ENCODE assay signal across 16 cellular contexts in the genomic region with DNA sequence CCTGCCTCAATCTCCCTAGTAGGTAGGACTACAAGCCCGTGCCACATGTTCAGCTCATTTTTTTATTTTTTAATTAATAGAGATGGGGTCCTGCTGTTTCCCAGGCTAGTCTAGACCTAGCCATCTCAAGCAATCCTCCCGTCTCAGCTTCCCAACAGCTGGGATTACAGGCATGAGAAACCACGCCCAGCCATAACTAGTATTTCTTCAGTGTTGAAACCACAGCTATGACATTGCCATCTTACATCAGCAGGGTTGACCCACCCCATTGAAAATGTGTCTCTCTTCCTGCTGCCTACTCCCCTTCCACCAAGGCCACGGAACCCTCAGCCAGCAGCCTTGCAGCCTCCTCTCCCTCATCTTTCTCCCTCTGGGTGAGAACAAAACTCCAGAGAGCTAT.
A peak's percentile ranks its signal among the peaks of the same experiment; 100 is the strongest.
DNase-seq lines count a peak whose midpoint lies in the region; ATAC-seq and TF ChIP-seq lines count a peak whose summit lies in the region.
"Had no signal": no experiment of that assay in that cellular context is flagged by ENCODE, and none has a peak within 500 bp of the region (broad histone marks: within the 10 kb centered on the region; RNA-seq: fewer than 3 reads in every experiment).

No MANE protein-coding gene starts in this region.

- H3K27ac Mint-ChIP-seq in T-helper 17 cell, result peak overlapping the region; percentile 63
- H3K27ac Mint-ChIP-seq in activated CD8-positive, alpha-beta memory T cell treated with anti-CD3 and anti-CD28 coated beads, Interleukin-2, amount 10 ng/mL, durations not matched to agents 7 days and 5 days, result no peak overlapping the region
- H3K27ac Mint-ChIP-seq: B cell, memory B cell had no signal

- peaks cover 4 to 9% of the 10 kb centered on the region in 2 donors for H3K36me3 ChIP-seq in thyroid gland
- H3K36me3 ChIP-seq in ascending aorta, result peaks cover 17 to 33% of the 10 kb centered on the region in 2 donors
- H3K36me3 ChIP-seq: pancreas had no signal

- H3K9me3 ChIP-seq in T-helper 17 cell (ENCODE audit: control insufficient read depth, low read length, poor library complexity, severe bottlenecking) (no peaks in the 10 kb centered on the region), thyroid gland (no peaks in the 10 kb centered on the region), ascending aorta (peaks cover 0 to 8% of the 10 kb centered on the region in 2 donors)
- H3K9me3 ChIP-seq: pancreas had no signal

- H3K27me3 Mint-ChIP-seq in T-helper 17 cell, result no peaks in the 10 kb centered on the region
- H3K27me3 Mint-ChIP-seq in activated CD8-positive, alpha-beta memory T cell treated with anti-CD3 and anti-CD28 coated beads, Interleukin-2, amount 10 ng/mL, durations not matched to agents 7 days and 5 days, result no peaks in the 10 kb centered on the region
- H3K27me3 Mint-ChIP-seq: activated CD4-positive, alpha-beta memory T cell treated with anti-CD3 and anti-CD28 coated beads for 36 hours; B cell; memory B cell had no signal

- H3K9me3 Mint-ChIP-seq in activated CD8-positive, alpha-beta memory T cell treated with anti-CD3 and anti-CD28 coated beads, Interleukin-2, amount 10 ng/mL, durations not matched to agents 7 days and 5 days (ENCODE audit: low read depth), result no peaks in the 10 kb centered on the region
- H3K9me3 Mint-ChIP-seq: activated CD4-positive, alpha-beta memory T cell treated with anti-CD3 and anti-CD28 coated beads for 36 hours; memory B cell; T-helper 2 cell treated with Interferon-gamma antibody and Interleukin-4, amounts not matched to agents 5 μg/mL and 100 μg/mL, for 36 hours had no signal

- H3K4me1 ChIP-seq in thyroid gland, result no peaks in the 10 kb centered on the region
- H3K4me1 ChIP-seq in ascending aorta, result no peaks in the 10 kb centered on the region
- H3K4me1 ChIP-seq: pancreas had no signal

- H3K27me3 ChIP-seq in thyroid gland, result no peaks in the 10 kb centered on the region
- no peaks in the 10 kb centered on the region for H3K27me3 ChIP-seq in ascending aorta
- H3K27me3 ChIP-seq: pancreas had no signal

- CTCF ChIA-PET in activated CD8-positive, alpha-beta memory T cell treated with anti-CD3 and anti-CD28 coated beads, Interleukin-2, amount 10 ng/mL, durations not matched to agents 7 days and 5 days (lab: Charles Lee), result no interaction called here

- no peak for TF ChIP-seq POLR2A in thyroid gland (IDR thresholded peaks at IDR 0.05)

- intact Hi-C loops in thyroid gland (cut with DNase I) (no loop called here), ascending aorta (cut with DNase I) (no loop called here)

- H3K4me3 ChIP-seq in fibroblast of pulmonary artery (replicated peaks; ENCODE audit: low read depth, low read length) (no peak overlapping the region), thyroid gland (replicated peaks in 1 of 3) (no peak overlapping the region), ascending aorta (no peak overlapping the region)
- H3K4me3 ChIP-seq: pancreas, PC-9 had no signal

- WGBS in thyroid gland, 2 donors, result 98 to 99% methylated on average over 4 of the region's 4 CpGs

- peaks cover 18% of the 10 kb centered on the region for H3K36me3 Mint-ChIP-seq in T-helper 17 cell (ENCODE audit: low read depth)
- peaks cover 46% of the 10 kb centered on the region for H3K36me3 Mint-ChIP-seq in activated CD8-positive, alpha-beta memory T cell treated with anti-CD3 and anti-CD28 coated beads, Interleukin-2, amount 10 ng/mL, durations not matched to agents 7 days and 5 days

- TF ChIP-seq CTCF in fibroblast of pulmonary artery (IDR thresholded peaks at IDR 0.05; ENCODE audit: low read length, missing control alignments) (no peak), thyroid gland (IDR thresholded peaks at IDR 0.05) (no peak), ascending aorta (IDR thresholded peaks at IDR 0.05) (no peak)

- DNase-seq in A172 (ENCODE audit: low spot score) (peak; percentile 67), GM04504 (ENCODE audit: low read depth) (peak; percentile 57), T-helper 17 cell (no peak), fibroblast of pulmonary artery (ENCODE audit: low read depth) (peak; percentile 43), thyroid gland (no peak), ascending aorta (ENCODE audit: low spot score in 2 of 2) (no peak)
- DNase-seq in activated CD8-positive, alpha-beta memory T cell treated with anti-CD3 and anti-CD28 coated beads, Interleukin-2, amount 10 ng/mL, durations not matched to agents 7 days and 5 days, result no peak
- DNase-seq: activated CD4-positive, alpha-beta memory T cell treated with anti-CD3 and anti-CD28 coated beads for 36 hours; effector CD4-positive, alpha-beta T cell; NCI-H2171 treated with DMSO at 0.1 percent for 48 hours; pancreas; PC-9 had no signal

- H3K27ac ChIP-seq in thyroid gland (no peak overlapping the region), ascending aorta (no peak overlapping the region)
- H3K27ac ChIP-seq: pancreas, PC-9 had no signal

- no peak overlapping the region for H3K4me3 Mint-ChIP-seq in T-helper 17 cell
- no peak overlapping the region for H3K4me3 Mint-ChIP-seq in activated CD8-positive, alpha-beta memory T cell treated with anti-CD3 and anti-CD28 coated beads, Interleukin-2, amount 10 ng/mL, durations not matched to agents 7 days and 5 days
- H3K4me3 Mint-ChIP-seq: activated CD4-positive, alpha-beta memory T cell treated with anti-CD3 and anti-CD28 coated beads for 36 hours; B cell; memory B cell; T-helper 2 cell treated with Interferon-gamma antibody and Interleukin-4, amounts not matched to agents 5 μg/mL and 100 μg/mL, for 36 hours had no signal

- ATAC-seq in T-helper 17 cell, result no peak
- no peak for ATAC-seq in activated CD8-positive, alpha-beta memory T cell treated with anti-CD3 and anti-CD28 coated beads, Interleukin-2, amount 10 ng/mL, durations not matched to agents 7 days and 5 days
- ATAC-seq in GM19395 (IDR thresholded peaks at IDR 0.05; ENCODE audit: unreplicated experiment), result no peak
- ATAC-seq: pancreas had no signal

- H3K4me1 Mint-ChIP-seq in T-helper 17 cell, result peaks cover 15% of the 10 kb centered on the region
- peaks cover 6% of the 10 kb centered on the region for H3K4me1 Mint-ChIP-seq in activated CD8-positive, alpha-beta memory T cell treated with anti-CD3 and anti-CD28 coated beads, Interleukin-2, amount 10 ng/mL, durations not matched to agents 7 days and 5 days
- H3K4me1 Mint-ChIP-seq: B cell, memory B cell had no signal

Comparison
In these comparisons a context has a peak if more than half of its experiments do, and no peak if none do; other contexts are left out.
1. DNase-seq: peak in A172 (single experiment), GM04504 (single experiment) and fibroblast of pulmonary artery (single experiment); none in T-helper 17 cell (0 of 3), activated CD8-positive, alpha-beta memory T cell treated with anti-CD3 and anti-CD28 coated beads, Interleukin-2, amount 10 ng/mL, durations not matched to agents 7 days and 5 days (single experiment), thyroid gland (0 of 2) and ascending aorta (0 of 2).